In genomic region chr12:14148489-14149240, GRCh38 we compare ENCODE assay signal across 1 cellular context.
TF ChIP-seq lines count a peak whose summit lies in the region.

No MANE protein-coding gene starts in this region.

TF ChIP-seq in GM12878, 131 proteins besides CTCF, POLR2A, EP300 and RAD21 (continued from another document):
- TF ChIP-seq SKIL (IDR thresholded peaks at IDR 0.05; ENCODE audit: low read depth, poor library complexity, severe bottlenecking) = no peak
- no peak for TF ChIP-seq HDGF (IDR thresholded peaks at IDR 0.05)
